ENCODE assay signal across 1 cellular context in the genomic region with DNA sequence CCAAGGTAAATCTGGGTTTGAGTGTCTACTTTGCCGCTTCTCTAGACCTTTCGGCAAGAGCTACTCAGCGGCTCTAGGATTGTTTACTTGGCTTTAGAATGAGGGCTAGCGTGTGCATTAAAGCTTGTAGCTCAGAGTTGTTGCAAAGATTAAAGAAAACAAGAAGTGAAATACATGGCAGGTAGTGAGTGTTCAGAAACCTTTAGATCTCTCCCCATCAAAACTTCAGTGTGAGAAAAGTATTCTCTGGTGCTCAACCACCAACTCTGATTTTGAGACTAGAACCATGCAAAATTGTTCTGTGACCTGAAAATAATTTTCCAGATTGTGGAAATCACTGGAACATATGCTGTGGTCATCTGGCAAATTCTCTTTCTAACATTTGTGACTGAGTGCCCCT.
TF ChIP-seq lines count a peak whose summit lies in the region.

No MANE protein-coding gene starts in this region.

TF ChIP-seq in GM12878, 131 proteins besides CTCF, POLR2A, EP300 and RAD21 (continued from another document):
- TF ChIP-seq, protein P1, sequence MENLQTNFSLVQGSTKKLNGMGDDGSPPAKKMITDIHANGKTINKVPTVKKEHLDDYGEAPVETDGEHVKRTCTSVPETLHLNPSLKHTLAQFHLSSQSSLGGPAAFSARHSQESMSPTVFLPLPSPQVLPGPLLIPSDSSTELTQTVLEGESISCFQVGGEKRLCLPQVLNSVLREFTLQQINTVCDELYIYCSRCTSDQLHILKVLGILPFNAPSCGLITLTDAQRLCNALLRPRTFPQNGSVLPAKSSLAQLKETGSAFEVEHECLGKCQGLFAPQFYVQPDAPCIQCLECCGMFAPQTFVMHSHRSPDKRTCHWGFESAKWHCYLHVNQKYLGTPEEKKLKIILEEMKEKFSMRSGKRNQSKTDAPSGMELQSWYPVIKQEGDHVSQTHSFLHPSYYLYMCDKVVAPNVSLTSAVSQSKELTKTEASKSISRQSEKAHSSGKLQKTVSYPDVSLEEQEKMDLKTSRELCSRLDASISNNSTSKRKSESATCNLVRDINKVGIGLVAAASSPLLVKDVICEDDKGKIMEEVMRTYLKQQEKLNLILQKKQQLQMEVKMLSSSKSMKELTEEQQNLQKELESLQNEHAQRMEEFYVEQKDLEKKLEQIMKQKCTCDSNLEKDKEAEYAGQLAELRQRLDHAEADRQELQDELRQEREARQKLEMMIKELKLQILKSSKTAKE (IDR thresholded peaks at IDR 0.05; ENCODE audit: low read depth, poor library complexity, severe bottlenecking) = peak; percentile 49
- no peak for TF ChIP-seq STAT1 (conservative IDR thresholded peaks at IDR 0.05)
- TF ChIP-seq, protein P2, sequence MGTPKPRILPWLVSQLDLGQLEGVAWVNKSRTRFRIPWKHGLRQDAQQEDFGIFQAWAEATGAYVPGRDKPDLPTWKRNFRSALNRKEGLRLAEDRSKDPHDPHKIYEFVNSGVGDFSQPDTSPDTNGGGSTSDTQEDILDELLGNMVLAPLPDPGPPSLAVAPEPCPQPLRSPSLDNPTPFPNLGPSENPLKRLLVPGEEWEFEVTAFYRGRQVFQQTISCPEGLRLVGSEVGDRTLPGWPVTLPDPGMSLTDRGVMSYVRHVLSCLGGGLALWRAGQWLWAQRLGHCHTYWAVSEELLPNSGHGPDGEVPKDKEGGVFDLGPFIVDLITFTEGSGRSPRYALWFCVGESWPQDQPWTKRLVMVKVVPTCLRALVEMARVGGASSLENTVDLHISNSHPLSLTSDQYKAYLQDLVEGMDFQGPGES (IDR thresholded peaks at IDR 0.05) = no peak
- TF ChIP-seq SMC3 (IDR thresholded peaks at IDR 0.05; ENCODE audit: borderline replicate concordance, low read length) = peak; percentile 8; the same call in 1 of the 2 replicates
- 0 out of 2 replicates have a peak, but pooled peaks have one; percentile 9 for TF ChIP-seq TCF12 (IDR thresholded peaks at IDR 0.05; ENCODE audit: low read depth, low read length)
- TF ChIP-seq CREM (IDR thresholded peaks at IDR 0.05; ENCODE audit: low read depth) = 0 out of 2 replicates have a peak, but pooled peaks have one; percentile 27
- TF ChIP-seq MEF2A (IDR thresholded peaks at IDR 0.05; ENCODE audit: insufficient read depth, low read depth, low read length) = 0 out of 2 replicates have a peak, but pooled peaks have one; percentile 20
- TF ChIP-seq EED (IDR thresholded peaks at IDR 0.05; ENCODE audit: low read depth) = peak; percentile 58; the same call in 1 of the 2 replicates
- TF ChIP-seq CBX5 (IDR thresholded peaks at IDR 0.05; ENCODE audit: low read depth) = peak; percentile 34; the same call in 1 of the 2 replicates
- TF ChIP-seq POLR2AphosphoS5 (IDR thresholded peaks at IDR 0.05; ENCODE audit: low read length) = no peak
- no peak for TF ChIP-seq ZZZ3 (IDR thresholded peaks at IDR 0.05; ENCODE audit: control insufficient read depth, insufficient read length, low read depth)
- TF ChIP-seq IKZF1 (conservative IDR thresholded peaks at IDR 0.05) = peak; percentile 73
- TF ChIP-seq SMAD1 (IDR thresholded peaks at IDR 0.05; ENCODE audit: low read depth, partially characterized antibody) = peak; percentile 69
- TF ChIP-seq RELA (IDR thresholded peaks at IDR 0.05; ENCODE audit: borderline replicate concordance, partially characterized antibody) = peak; percentile 13
- TF ChIP-seq MTA2 (IDR thresholded peaks at IDR 0.05; ENCODE audit: low read depth) = peak; percentile 70
- TF ChIP-seq BHLHE40 (IDR thresholded peaks at IDR 0.05; ENCODE audit: borderline replicate concordance in 1 of 2, low read depth in 2 of 2, low read length in 1 of 2) = peak in 1 of 2 experiments; percentile 83; a peak in 3 of 4 replicates
- no peak for TF ChIP-seq FOXK2 (IDR thresholded peaks at IDR 0.05)
- TF ChIP-seq NBN (IDR thresholded peaks at IDR 0.05) = peak; percentile 63; the same call in 1 of the 2 replicates
- TF ChIP-seq NFIC (IDR thresholded peaks at IDR 0.05; ENCODE audit: low read depth, low read length) = peak; percentile 71
- TF ChIP-seq MXI1 (IDR thresholded peaks at IDR 0.05; ENCODE audit: low read depth, low read length) = 0 out of 2 replicates have a peak, but pooled peaks have one; percentile 45
- TF ChIP-seq, protein P3, sequence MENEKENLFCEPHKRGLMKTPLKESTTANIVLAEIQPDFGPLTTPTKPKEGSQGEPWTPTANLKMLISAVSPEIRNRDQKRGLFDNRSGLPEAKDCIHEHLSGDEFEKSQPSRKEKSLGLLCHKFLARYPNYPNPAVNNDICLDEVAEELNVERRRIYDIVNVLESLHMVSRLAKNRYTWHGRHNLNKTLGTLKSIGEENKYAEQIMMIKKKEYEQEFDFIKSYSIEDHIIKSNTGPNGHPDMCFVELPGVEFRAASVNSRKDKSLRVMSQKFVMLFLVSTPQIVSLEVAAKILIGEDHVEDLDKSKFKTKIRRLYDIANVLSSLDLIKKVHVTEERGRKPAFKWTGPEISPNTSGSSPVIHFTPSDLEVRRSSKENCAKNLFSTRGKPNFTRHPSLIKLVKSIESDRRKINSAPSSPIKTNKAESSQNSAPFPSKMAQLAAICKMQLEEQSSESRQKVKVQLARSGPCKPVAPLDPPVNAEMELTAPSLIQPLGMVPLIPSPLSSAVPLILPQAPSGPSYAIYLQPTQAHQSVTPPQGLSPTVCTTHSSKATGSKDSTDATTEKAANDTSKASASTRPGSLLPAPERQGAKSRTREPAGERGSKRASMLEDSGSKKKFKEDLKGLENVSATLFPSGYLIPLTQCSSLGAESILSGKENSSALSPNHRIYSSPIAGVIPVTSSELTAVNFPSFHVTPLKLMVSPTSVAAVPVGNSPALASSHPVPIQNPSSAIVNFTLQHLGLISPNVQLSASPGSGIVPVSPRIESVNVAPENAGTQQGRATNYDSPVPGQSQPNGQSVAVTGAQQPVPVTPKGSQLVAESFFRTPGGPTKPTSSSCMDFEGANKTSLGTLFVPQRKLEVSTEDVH (IDR thresholded peaks at IDR 0.05; ENCODE audit: low read depth, partially characterized antibody) = peak; percentile 35
- TF ChIP-seq, protein P4, sequence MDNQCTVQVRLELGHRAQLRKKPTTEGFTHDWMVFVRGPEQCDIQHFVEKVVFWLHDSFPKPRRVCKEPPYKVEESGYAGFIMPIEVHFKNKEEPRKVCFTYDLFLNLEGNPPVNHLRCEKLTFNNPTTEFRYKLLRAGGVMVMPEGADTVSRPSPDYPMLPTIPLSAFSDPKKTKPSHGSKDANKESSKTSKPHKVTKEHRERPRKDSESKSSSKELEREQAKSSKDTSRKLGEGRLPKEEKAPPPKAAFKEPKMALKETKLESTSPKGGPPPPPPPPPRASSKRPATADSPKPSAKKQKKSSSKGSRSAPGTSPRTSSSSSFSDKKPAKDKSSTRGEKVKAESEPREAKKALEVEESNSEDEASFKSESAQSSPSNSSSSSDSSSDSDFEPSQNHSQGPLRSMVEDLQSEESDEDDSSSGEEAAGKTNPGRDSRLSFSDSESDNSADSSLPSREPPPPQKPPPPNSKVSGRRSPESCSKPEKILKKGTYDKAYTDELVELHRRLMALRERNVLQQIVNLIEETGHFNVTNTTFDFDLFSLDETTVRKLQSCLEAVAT (IDR thresholded peaks at IDR 0.05) = peak; percentile 47; the same call in 1 of the 2 replicates
- peak; percentile 89 for TF ChIP-seq SPI1 (IDR thresholded peaks at IDR 0.05; ENCODE audit: borderline replicate concordance, insufficient read depth, low read depth, low read length)
- TF ChIP-seq DPF2 (IDR thresholded peaks at IDR 0.05) = peak; percentile 43; the same call in 1 of the 2 replicates
- TF ChIP-seq ATF7 (IDR thresholded peaks at IDR 0.05; ENCODE audit: low read depth) = peak; percentile 36; the same call in 1 of the 2 replicates
- TF ChIP-seq, protein P5, sequence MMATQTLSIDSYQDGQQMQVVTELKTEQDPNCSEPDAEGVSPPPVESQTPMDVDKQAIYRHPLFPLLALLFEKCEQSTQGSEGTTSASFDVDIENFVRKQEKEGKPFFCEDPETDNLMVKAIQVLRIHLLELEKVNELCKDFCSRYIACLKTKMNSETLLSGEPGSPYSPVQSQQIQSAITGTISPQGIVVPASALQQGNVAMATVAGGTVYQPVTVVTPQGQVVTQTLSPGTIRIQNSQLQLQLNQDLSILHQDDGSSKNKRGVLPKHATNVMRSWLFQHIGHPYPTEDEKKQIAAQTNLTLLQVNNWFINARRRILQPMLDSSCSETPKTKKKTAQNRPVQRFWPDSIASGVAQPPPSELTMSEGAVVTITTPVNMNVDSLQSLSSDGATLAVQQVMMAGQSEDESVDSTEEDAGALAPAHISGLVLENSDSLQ (IDR thresholded peaks at IDR 0.05) = peak; percentile 30; the same call in 1 of the 2 replicates
- 0 out of 2 replicates have a peak, but pooled peaks have one; percentile 46 for TF ChIP-seq CHD2 (IDR thresholded peaks at IDR 0.05; ENCODE audit: borderline replicate concordance, low read depth, low read length)
- TF ChIP-seq CHD1 (IDR thresholded peaks at IDR 0.05; ENCODE audit: low read depth, low read length) = no peak
- peak; percentile 81 for TF ChIP-seq RUNX3 (IDR thresholded peaks at IDR 0.05; ENCODE audit: low read length)
- TF ChIP-seq, protein P6, sequence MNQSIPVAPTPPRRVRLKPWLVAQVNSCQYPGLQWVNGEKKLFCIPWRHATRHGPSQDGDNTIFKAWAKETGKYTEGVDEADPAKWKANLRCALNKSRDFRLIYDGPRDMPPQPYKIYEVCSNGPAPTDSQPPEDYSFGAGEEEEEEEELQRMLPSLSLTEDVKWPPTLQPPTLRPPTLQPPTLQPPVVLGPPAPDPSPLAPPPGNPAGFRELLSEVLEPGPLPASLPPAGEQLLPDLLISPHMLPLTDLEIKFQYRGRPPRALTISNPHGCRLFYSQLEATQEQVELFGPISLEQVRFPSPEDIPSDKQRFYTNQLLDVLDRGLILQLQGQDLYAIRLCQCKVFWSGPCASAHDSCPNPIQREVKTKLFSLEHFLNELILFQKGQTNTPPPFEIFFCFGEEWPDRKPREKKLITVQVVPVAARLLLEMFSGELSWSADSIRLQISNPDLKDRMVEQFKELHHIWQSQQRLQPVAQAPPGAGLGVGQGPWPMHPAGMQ (IDR thresholded peaks at IDR 0.05; ENCODE audit: borderline replicate concordance) = no peak
- peak; percentile 73 for TF ChIP-seq MEF2B (IDR thresholded peaks at IDR 0.05; ENCODE audit: partially characterized antibody, poor library complexity, severe bottlenecking)
- TF ChIP-seq NR2C1 (IDR thresholded peaks at IDR 0.05) = no peak
- TF ChIP-seq IKZF2 (IDR thresholded peaks at IDR 0.05) = peak; percentile 85 to 87
- TF ChIP-seq, protein P7, sequence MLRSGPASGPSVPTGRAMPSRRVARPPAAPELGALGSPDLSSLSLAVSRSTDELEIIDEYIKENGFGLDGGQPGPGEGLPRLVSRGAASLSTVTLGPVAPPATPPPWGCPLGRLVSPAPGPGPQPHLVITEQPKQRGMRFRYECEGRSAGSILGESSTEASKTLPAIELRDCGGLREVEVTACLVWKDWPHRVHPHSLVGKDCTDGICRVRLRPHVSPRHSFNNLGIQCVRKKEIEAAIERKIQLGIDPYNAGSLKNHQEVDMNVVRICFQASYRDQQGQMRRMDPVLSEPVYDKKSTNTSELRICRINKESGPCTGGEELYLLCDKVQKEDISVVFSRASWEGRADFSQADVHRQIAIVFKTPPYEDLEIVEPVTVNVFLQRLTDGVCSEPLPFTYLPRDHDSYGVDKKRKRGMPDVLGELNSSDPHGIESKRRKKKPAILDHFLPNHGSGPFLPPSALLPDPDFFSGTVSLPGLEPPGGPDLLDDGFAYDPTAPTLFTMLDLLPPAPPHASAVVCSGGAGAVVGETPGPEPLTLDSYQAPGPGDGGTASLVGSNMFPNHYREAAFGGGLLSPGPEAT (IDR thresholded peaks at IDR 0.05; ENCODE audit: low read depth) = peak; percentile 73
- TF ChIP-seq, protein P8, sequence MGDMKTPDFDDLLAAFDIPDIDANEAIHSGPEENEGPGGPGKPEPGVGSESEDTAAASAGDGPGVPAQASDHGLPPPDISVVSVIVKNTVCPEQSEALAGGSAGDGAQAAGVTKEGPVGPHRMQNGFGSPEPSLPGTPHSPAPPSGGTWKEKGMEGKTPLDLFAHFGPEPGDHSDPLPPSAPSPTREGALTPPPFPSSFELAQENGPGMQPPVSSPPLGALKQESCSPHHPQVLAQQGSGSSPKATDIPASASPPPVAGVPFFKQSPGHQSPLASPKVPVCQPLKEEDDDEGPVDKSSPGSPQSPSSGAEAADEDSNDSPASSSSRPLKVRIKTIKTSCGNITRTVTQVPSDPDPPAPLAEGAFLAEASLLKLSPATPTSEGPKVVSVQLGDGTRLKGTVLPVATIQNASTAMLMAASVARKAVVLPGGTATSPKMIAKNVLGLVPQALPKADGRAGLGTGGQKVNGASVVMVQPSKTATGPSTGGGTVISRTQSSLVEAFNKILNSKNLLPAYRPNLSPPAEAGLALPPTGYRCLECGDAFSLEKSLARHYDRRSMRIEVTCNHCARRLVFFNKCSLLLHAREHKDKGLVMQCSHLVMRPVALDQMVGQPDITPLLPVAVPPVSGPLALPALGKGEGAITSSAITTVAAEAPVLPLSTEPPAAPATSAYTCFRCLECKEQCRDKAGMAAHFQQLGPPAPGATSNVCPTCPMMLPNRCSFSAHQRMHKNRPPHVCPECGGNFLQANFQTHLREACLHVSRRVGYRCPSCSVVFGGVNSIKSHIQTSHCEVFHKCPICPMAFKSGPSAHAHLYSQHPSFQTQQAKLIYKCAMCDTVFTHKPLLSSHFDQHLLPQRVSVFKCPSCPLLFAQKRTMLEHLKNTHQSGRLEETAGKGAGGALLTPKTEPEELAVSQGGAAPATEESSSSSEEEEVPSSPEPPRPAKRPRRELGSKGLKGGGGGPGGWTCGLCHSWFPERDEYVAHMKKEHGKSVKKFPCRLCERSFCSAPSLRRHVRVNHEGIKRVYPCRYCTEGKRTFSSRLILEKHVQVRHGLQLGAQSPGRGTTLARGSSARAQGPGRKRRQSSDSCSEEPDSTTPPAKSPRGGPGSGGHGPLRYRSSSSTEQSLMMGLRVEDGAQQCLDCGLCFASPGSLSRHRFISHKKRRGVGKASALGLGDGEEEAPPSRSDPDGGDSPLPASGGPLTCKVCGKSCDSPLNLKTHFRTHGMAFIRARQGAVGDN (IDR thresholded peaks at IDR 0.05) = peak; percentile 36
- TF ChIP-seq GATAD2B (conservative IDR thresholded peaks at IDR 0.05; ENCODE audit: low read depth) = peak; percentile 39; the same call in 1 of the 2 replicates
- 0 out of 2 replicates have a peak, but pooled peaks have one; percentile 40 for TF ChIP-seq ZNF24 (IDR thresholded peaks at IDR 0.05)
- peak; percentile 52; the same call in 1 of the 2 replicates for TF ChIP-seq TCF7 (IDR thresholded peaks at IDR 0.05; ENCODE audit: borderline replicate concordance)
- TF ChIP-seq, protein P9, sequence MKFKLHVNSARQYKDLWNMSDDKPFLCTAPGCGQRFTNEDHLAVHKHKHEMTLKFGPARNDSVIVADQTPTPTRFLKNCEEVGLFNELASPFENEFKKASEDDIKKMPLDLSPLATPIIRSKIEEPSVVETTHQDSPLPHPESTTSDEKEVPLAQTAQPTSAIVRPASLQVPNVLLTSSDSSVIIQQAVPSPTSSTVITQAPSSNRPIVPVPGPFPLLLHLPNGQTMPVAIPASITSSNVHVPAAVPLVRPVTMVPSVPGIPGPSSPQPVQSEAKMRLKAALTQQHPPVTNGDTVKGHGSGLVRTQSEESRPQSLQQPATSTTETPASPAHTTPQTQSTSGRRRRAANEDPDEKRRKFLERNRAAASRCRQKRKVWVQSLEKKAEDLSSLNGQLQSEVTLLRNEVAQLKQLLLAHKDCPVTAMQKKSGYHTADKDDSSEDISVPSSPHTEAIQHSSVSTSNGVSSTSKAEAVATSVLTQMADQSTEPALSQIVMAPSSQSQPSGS (IDR thresholded peaks at IDR 0.05; ENCODE audit: low read length) = peak; percentile 81
